In the genomic region with DNA sequence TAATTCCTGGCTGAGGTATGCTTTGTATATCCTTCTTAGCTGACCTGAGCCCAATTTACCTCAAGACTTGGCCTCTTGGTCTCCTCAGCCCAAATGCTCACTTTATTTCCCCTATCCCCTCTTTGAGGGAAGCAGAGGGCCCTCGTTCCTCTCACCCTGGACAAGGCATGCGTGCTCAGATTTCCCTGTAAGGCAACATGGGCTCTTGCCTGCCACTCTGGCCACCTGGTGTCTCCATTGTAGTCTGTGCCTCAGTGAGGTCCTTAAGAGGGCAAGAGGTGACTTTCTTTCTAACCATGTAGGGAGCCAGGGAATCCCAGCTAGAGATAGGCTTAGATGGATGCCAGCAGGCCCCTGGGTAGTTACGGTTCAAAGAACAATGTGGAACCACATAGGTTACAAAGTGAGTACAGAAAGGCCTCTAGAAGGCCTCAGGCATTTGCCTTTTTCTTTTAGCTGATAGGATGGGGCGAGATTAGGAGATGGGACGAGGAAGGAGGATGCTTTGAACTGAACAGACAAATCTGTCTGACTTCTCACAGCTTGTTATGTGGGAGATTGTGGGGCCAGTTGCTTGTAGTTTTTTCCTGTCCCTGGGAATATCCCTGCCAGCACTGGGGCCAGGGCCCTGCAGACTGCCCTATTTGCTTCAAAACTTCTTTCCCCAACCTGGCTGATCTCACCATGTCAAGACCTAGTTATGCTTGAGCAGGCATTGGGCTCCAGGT, we compare ENCODE assay signal across 8 cellular contexts. TPM values are rescaled to one million over a fixed set of nuclear protein-coding genes. Genes with fewer than 3 reads are reported as not detected.
DNase-seq lines count a peak whose midpoint lies in the region; ATAC-seq and TF ChIP-seq lines count a peak whose summit lies in the region.

No MANE protein-coding gene starts in this region.

- CTCF ChIA-PET in OCI-LY7 (lab: Charles Lee; ENCODE audit: unreplicated experiment) = no interaction called here

- intact Hi-C loops in OCI-LY7 (cut with micrococcal nuclease; ENCODE audit: unreplicated experiment) = loop anchor here (5.0 kb wide), 2 partner anchors 370 to 680 kb away; partner anchors contain the start of gene DIS3L

- DNase-seq in ELF-1 (ENCODE audit: low read depth, low spot score) (peak; percentile 18), OCI-LY7 (ENCODE audit: low spot score) (peak; percentile 43), epithelial cell of esophagus (ENCODE audit: low read depth) (no peak), SIG-M5 treated with dmso at 0.1 percent for 504 hours (lab: John Stamatoyannopoulos, UW; ENCODE audit: unreplicated experiment) (no peak)

- H3K36me3 ChIP-seq in OCI-LY7 (ENCODE audit: insufficient read depth, low read length) (peaks cover under 1% of the 10 kb centered on the region; the same call in 1 of the 2 replicates), parathyroid adenoma (ENCODE audit: control insufficient read depth, insufficient read depth, low read length) (no peaks in the 10 kb centered on the region)

- H3K79me2 ChIP-seq in OCI-LY7 (ENCODE audit: insufficient read depth, low read depth, low read length) (peaks cover 30% of the 10 kb centered on the region), parathyroid adenoma (peaks cover 3% of the 10 kb centered on the region)

- H3K4me2 ChIP-seq in OCI-LY7 (ENCODE audit: low read length) (peak overlapping the region; percentile 82), parathyroid adenoma (ENCODE audit: low read length) (peak overlapping the region; percentile 98)

- H3K4me1 ChIP-seq in OCI-LY7 (ENCODE audit: insufficient read depth, low read length, poor library complexity, severe bottlenecking) (peaks cover 30% of the 10 kb centered on the region), parathyroid adenoma (peaks cover 6% of the 10 kb centered on the region)

- peak overlapping the region; percentile 72 for H3K4me3 ChIP-seq in OCI-LY7 (ENCODE audit: low read depth, low read length, poor library complexity, severe bottlenecking)
- peak overlapping the region; percentile 70 for H3K4me3 ChIP-seq in epithelial cell of esophagus (ENCODE audit: low read length)
- H3K4me3 ChIP-seq in parathyroid adenoma (ENCODE audit: low read depth, low read length) = peak overlapping the region; percentile 75

- H3K27ac ChIP-seq in OCI-LY7 (ENCODE audit: low read depth, low read length, poor library complexity, severe bottlenecking) (peak overlapping the region; percentile 36), parathyroid adenoma (peak overlapping the region; percentile 88)

- no peaks in the 10 kb centered on the region for H3K9me3 ChIP-seq in OCI-LY7 (ENCODE audit: low read length)
- no peaks in the 10 kb centered on the region for H3K9me3 ChIP-seq in parathyroid adenoma (ENCODE audit: control insufficient read depth, low read length)

- TF ChIP-seq CTCF in OCI-LY7 (conservative IDR thresholded peaks at IDR 0.05; ENCODE audit: low read length) (no peak), epithelial cell of esophagus (IDR thresholded peaks at IDR 0.05; ENCODE audit: insufficient read depth, low read depth, low read length, missing control alignments) (no peak), parathyroid adenoma (IDR thresholded peaks at IDR 0.05) (no peak)

- no peak for ATAC-seq in HG02938 (IDR thresholded peaks at IDR 0.05; ENCODE audit: unreplicated experiment)
- ATAC-seq in HG02870 (IDR thresholded peaks at IDR 0.05; ENCODE audit: unreplicated experiment) = no peak
- no peak for ATAC-seq in GM21447 (IDR thresholded peaks at IDR 0.05; ENCODE audit: unreplicated experiment)

- H3K9ac ChIP-seq in parathyroid adenoma = no peak overlapping the region

- H3K27me3 ChIP-seq in parathyroid adenoma (ENCODE audit: control insufficient read depth, insufficient read depth, low read length) = no peaks in the 10 kb centered on the region

- POLR2A ChIA-PET in OCI-LY7 (lab: Charles Lee) = no interaction called here

- BruUV-seq in OCI-LY7 (replicated peaks; lab: Mats Ljungman, UMichigan) = no TSS peak

- H4K20me1 ChIP-seq in OCI-LY7 (ENCODE audit: insufficient read depth, low read length) = no peaks in the 10 kb centered on the region

- H3K9me2 ChIP-seq in OCI-LY7 (ENCODE audit: insufficient read depth, low read length) = no peaks in the 10 kb centered on the region

- H2AFZ ChIP-seq in OCI-LY7 (ENCODE audit: low read length) (peak overlapping the region; percentile 75), parathyroid adenoma (peak overlapping the region; percentile 95)

RNA-seq across cellular contexts. Expression of gene INTS14, which starts 1.1 kb away (rescaled TPM):
- total RNA-seq in OCI-LY7 (2014; rRNA removed; shearing (Covaris generic)) = 28.1 and 46.7 TPM in 2 replicates
- 45.8 and 46.0 TPM in 2 replicates for total RNA-seq in OCI-LY7 (2022)

RNA-seq across cellular contexts. Expression of gene SLC24A1, which starts 9.7 kb away (rescaled TPM):
- 4.1 and 4.8 TPM in 2 replicates for total RNA-seq in OCI-LY7 (2014; rRNA removed; shearing (Covaris generic))
- total RNA-seq in OCI-LY7 (2022) = 21.0 and 21.6 TPM in 2 replicates

Comparison
In these comparisons a context has a peak if more than half of its experiments do, and no peak if none do; other contexts are left out.
1. DNase-seq: peak in ELF-1 (single experiment) and OCI-LY7 (single experiment); none in epithelial cell of esophagus (single experiment) and SIG-M5 treated with dmso at 0.1 percent for 504 hours (single experiment).
2. Peak in every context shown above with its lines, with median percentiles within 50 percentile points of each other: H3K4me3 ChIP-seq.